In the genomic region with DNA sequence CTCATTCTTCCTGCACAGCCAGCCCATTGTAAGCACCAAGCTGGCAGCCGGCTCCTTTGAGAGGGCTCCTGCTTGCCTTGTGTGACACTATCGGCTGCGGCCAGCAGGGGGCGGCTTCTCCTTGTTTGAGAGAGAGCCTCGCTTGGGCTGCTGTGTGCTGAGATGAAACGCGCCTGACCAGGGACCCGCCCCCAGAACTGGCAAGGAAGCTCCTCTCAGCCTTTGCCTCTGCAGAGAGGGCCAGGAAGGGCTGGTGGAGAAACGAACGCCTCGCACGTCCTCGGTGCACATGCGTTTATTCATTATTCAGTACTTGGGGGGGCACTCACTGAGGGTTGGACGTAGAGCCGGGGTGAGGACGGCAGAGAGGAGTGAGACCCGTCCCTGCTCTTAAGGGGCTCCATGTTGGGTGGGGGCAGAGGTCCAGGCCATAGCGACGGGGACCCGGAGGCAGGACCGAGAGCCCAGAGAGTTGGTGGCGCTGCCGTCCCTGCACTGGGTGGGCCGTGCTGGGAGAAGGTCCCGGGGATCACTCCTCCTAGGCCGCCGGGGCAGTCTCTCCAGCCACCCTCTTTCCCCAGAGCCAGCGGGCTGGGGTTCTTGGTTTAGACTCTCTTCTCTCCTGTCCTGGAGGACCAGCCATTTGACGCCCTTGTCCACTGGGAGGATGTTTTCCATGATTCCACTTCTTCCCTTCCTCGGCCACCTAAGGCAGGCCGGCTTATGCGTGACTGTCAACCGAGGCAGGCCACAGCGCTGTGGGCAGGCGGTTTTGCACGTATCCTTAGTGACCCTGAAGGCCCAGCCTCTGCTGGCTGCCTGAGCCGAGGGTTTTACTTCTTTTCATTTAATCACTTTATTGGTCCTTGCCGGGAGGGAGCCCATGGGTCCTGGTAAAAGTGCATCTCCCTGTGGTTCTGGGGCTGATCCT, we compare ENCODE assay signal across 8 cellular contexts.
DNase-seq lines count a peak whose midpoint lies in the region; ATAC-seq and TF ChIP-seq lines count a peak whose summit lies in the region.

No MANE protein-coding gene starts in this region.

- no peaks in the 10 kb centered on the region for H3K27me3 Mint-ChIP-seq in CD8-positive, alpha-beta T cell (ENCODE audit: low read depth)
- H3K27me3 Mint-ChIP-seq in activated CD4-positive, alpha-beta memory T cell treated with anti-CD3 and anti-CD28 coated beads, Interleukin-2, amount 10 ng/mL, durations not matched to agents 7 days and 5 days, result no peaks in the 10 kb centered on the region

- no peaks in the 10 kb centered on the region for H3K36me3 ChIP-seq in CD8-positive, alpha-beta T cell (ENCODE audit: insufficient read depth, low read length)

- peak; percentile 79 for TF ChIP-seq CTCF in CD8-positive, alpha-beta T cell (IDR thresholded peaks at IDR 0.05)

- POLR2A ChIA-PET in CD8-positive, alpha-beta T cell (lab: Charles Lee), result interaction anchor here (0.6 to 2.9 kb wide), 12 partner anchors 10 to 332 kb away, joined by 3 to 19 read pairs (median 4); partner anchors contain the start of gene HMGB1
- POLR2A ChIA-PET in activated CD4-positive, alpha-beta memory T cell treated with anti-CD3 and anti-CD28 coated beads, Interleukin-2, amount 10 ng/mL, durations not matched to agents 7 days and 5 days (lab: Charles Lee), result interaction anchor here (0.6 to 4.9 kb wide), 27 partner anchors 9 to 664 kb away, joined by 3 to 42 read pairs (median 3); partner anchors contain the start of genes HMGB1, KATNAL1, SLC7A1 and USPL1

- H3K27ac ChIP-seq in CD8-positive, alpha-beta T cell (ENCODE audit: low read depth, low read length), result no peak overlapping the region

- peaks cover 9% of the 10 kb centered on the region for H3K4me1 ChIP-seq in CD8-positive, alpha-beta T cell (ENCODE audit: insufficient read depth, low read length)

- peak overlapping the region; percentile 77 for H3K27ac Mint-ChIP-seq in CD8-positive, alpha-beta T cell
- peak overlapping the region; percentile 21 for H3K27ac Mint-ChIP-seq in activated CD4-positive, alpha-beta memory T cell treated with anti-CD3 and anti-CD28 coated beads, Interleukin-2, amount 10 ng/mL, durations not matched to agents 7 days and 5 days

- ATAC-seq in CD8-positive, alpha-beta T cell, result peak; percentile 100
- peak; percentile 78 for ATAC-seq in GM19438 (IDR thresholded peaks at IDR 0.05; ENCODE audit: low read depth, unreplicated experiment)
- ATAC-seq in HG03571 (IDR thresholded peaks at IDR 0.05; ENCODE audit: unreplicated experiment), result peak; percentile 82

- no peak overlapping the region for H3K4me3 ChIP-seq in CD8-positive, alpha-beta T cell (ENCODE audit: low read depth, low read length)

- H3K9me3 ChIP-seq in CD8-positive, alpha-beta T cell (ENCODE audit: low read length), result no peaks in the 10 kb centered on the region

- H3K9me3 Mint-ChIP-seq in CD8-positive, alpha-beta T cell, result no peaks in the 10 kb centered on the region
- H3K9me3 Mint-ChIP-seq in activated CD4-positive, alpha-beta memory T cell treated with anti-CD3 and anti-CD28 coated beads, Interleukin-2, amount 10 ng/mL, durations not matched to agents 7 days and 5 days, result no peaks in the 10 kb centered on the region

- H3K36me3 Mint-ChIP-seq in CD8-positive, alpha-beta T cell, result no peaks in the 10 kb centered on the region
- H3K36me3 Mint-ChIP-seq in activated CD4-positive, alpha-beta memory T cell treated with anti-CD3 and anti-CD28 coated beads, Interleukin-2, amount 10 ng/mL, durations not matched to agents 7 days and 5 days (ENCODE audit: low read depth), result no peaks in the 10 kb centered on the region

- H3K27me3 ChIP-seq in CD8-positive, alpha-beta T cell (ENCODE audit: insufficient read depth, low read length), result no peaks in the 10 kb centered on the region

- intact Hi-C loops in CD8-positive, alpha-beta T cell (cut with DNase I, micrococcal nuclease), result loop anchor here (1.0 to 5.0 kb wide), 17 partner anchors 14 to 734 kb away; partner anchors contain the start of gene KATNAL1 (in 1 of the 2)

- peak; percentile 93 to 100 (median 97) for DNase-seq in CD8-positive, alpha-beta T cell
- DNase-seq in NK-92 (lab: John Stamatoyannopoulos, UW; ENCODE audit: unreplicated experiment) (peak; percentile 46), ecto neural progenitor cell (ENCODE audit: low spot score) (peak; percentile 98), medulla oblongata (ENCODE audit: extremely low spot score) (peak; percentile 98)
- DNase-seq in activated CD4-positive, alpha-beta memory T cell treated with anti-CD3 and anti-CD28 coated beads, Interleukin-2, amount 10 ng/mL, durations not matched to agents 7 days and 5 days, result peak; percentile 98
- peak; percentile 84 for DNase-seq in stimulated activated CD8-positive, alpha-beta memory T cell treated with anti-CD3 and anti-CD28 coated beads, Interleukin-12 subunit alpha, Interleukin-12 subunit beta, amount 100 ng/mL, for 4 hours (ENCODE audit: low read depth)

- peak overlapping the region; percentile 65 for H3K4me3 Mint-ChIP-seq in CD8-positive, alpha-beta T cell
- H3K4me3 Mint-ChIP-seq in activated CD4-positive, alpha-beta memory T cell treated with anti-CD3 and anti-CD28 coated beads, Interleukin-2, amount 10 ng/mL, durations not matched to agents 7 days and 5 days, result no peak overlapping the region

- CTCF ChIA-PET in CD8-positive, alpha-beta T cell (lab: Charles Lee), result interaction anchor here (0.5 to 21.2 kb wide), 77 partner anchors 12 to 674 kb away, joined by 3 to 630 read pairs (median 4); partner anchors contain the start of genes HMGB1 and KATNAL1
- CTCF ChIA-PET in activated CD4-positive, alpha-beta memory T cell treated with anti-CD3 and anti-CD28 coated beads, Interleukin-2, amount 10 ng/mL, durations not matched to agents 7 days and 5 days (lab: Charles Lee), result interaction anchor here (0.6 to 6.8 kb wide), 77 partner anchors 11 to 912 kb away, joined by 3 to 160 read pairs (median 4); partner anchors contain the start of genes KATNAL1, UBE2L5 and UBL3

- peaks cover 12% of the 10 kb centered on the region for H3K4me1 Mint-ChIP-seq in CD8-positive, alpha-beta T cell (ENCODE audit: low read depth)
- H3K4me1 Mint-ChIP-seq in activated CD4-positive, alpha-beta memory T cell treated with anti-CD3 and anti-CD28 coated beads, Interleukin-2, amount 10 ng/mL, durations not matched to agents 7 days and 5 days, result peaks cover 11% of the 10 kb centered on the region

Comparison
In these comparisons a context has a peak if more than half of its experiments do, and no peak if none do; other contexts are left out.
1. DNase-seq: peak in every context shown above with its lines; median percentile 98 in activated CD4-positive, alpha-beta memory T cell treated with anti-CD3 and anti-CD28 coated beads, Interleukin-2, amount 10 ng/mL, durations not matched to agents 7 days and 5 days; 98 in ecto neural progenitor cell; 98 in medulla oblongata; 97 in CD8-positive, alpha-beta T cell; 84 in stimulated activated CD8-positive, alpha-beta memory T cell treated with anti-CD3 and anti-CD28 coated beads, Interleukin-12 subunit alpha, Interleukin-12 subunit beta, amount 100 ng/mL, for 4 hours; 46 in NK-92.